ENCODE assay signal across 18 cellular contexts in genomic region chr5:158852622-158853021, GRCh38.
DNase-seq lines count a peak whose midpoint lies in the region; ATAC-seq, FAIRE-seq and TF ChIP-seq lines count a peak whose summit lies in the region.
"Had no signal": no experiment of that assay in that cellular context is flagged by ENCODE, and none has a peak within 500 bp of the region (broad histone marks: within the 10 kb centered on the region; RNA-seq: fewer than 3 reads in every experiment).

No MANE protein-coding gene starts in this region.

- H3K4me2 ChIP-seq in PC-3 (ENCODE audit: low read length), result no peak overlapping the region

- H2AFZ ChIP-seq in PC-3 (ENCODE audit: low read length), result no peak overlapping the region

- H3K4me1 ChIP-seq in adipocyte (ENCODE audit: control insufficient read depth, insufficient read depth, low read length), result peaks cover 10% of the 10 kb centered on the region
- peaks cover 16 to 51% of the 10 kb centered on the region in 2 donors for H3K4me1 ChIP-seq in thoracic aorta (ENCODE audit: control insufficient read depth in 1 of 2, low read depth in 2 of 2)
- H3K4me1 ChIP-seq in PC-3 (ENCODE audit: insufficient read depth, low read length), result peaks cover 28% of the 10 kb centered on the region
- no peaks in the 10 kb centered on the region for H3K4me1 ChIP-seq in pancreas

- no peaks in the 10 kb centered on the region for H3K9me3 ChIP-seq in adipocyte (ENCODE audit: control insufficient read depth, low read length)
- no peaks in the 10 kb centered on the region for H3K9me3 ChIP-seq in thoracic aorta
- no peaks in the 10 kb centered on the region for H3K9me3 ChIP-seq in PC-3 (ENCODE audit: low read length)
- H3K9me3 ChIP-seq in pancreas, result no peaks in the 10 kb centered on the region
- H3K9me3 ChIP-seq: right atrium auricular region had no signal

- ATAC-seq in GM18511 (IDR thresholded peaks at IDR 0.05; ENCODE audit: unreplicated experiment) (peak; percentile 37), HG02885 (IDR thresholded peaks at IDR 0.05; ENCODE audit: poor library complexity, unreplicated experiment) (peak; percentile 46), thoracic aorta (ENCODE audit: insufficient number of reproducible peaks, low FRiP score, low read depth) (no peak), PC-3 (no peak), pancreas (no peak)
- ATAC-seq: K562 had no signal

- H4K20me1 ChIP-seq in PC-3 (ENCODE audit: low read length), result no peaks in the 10 kb centered on the region

- POLR2A ChIA-PET in PC-3 (lab: Charles Lee; ENCODE audit: unreplicated experiment), result no interaction called here

- CTCF ChIA-PET in PC-3 (lab: Charles Lee), result no interaction called here

- no peaks in the 10 kb centered on the region for H3K79me2 ChIP-seq in PC-3 (ENCODE audit: low read length)

- no peak for FAIRE-seq in pancreas (lab: Jason Lieb, UNC)
- FAIRE-seq: bronchial epithelial cell, K562 had no signal

- H3K4me3 ChIP-seq in adipocyte (ENCODE audit: low read length) (peak overlapping the region; percentile 11), thoracic aorta (peak overlapping the region; percentile 6), PC-3 (ENCODE audit: low read length) (no peak overlapping the region), pancreas (no peak overlapping the region)
- H3K4me3 ChIP-seq: K562, right atrium auricular region had no signal

- H3K27ac ChIP-seq in thoracic aorta, result no peak overlapping the region
- H3K27ac ChIP-seq in PC-3 (ENCODE audit: low read length), result no peak overlapping the region
- H3K27ac ChIP-seq in pancreas, result no peak overlapping the region
- H3K27ac ChIP-seq: right atrium auricular region had no signal

- no peaks in the 10 kb centered on the region for H3K9me2 ChIP-seq in PC-3 (replicated peaks; ENCODE audit: low read length)

- no peak overlapping the region for H3K9ac ChIP-seq in adipocyte (ENCODE audit: low read length)
- H3K9ac ChIP-seq in PC-3 (ENCODE audit: low read length), result no peak overlapping the region

- intact Hi-C loops in PC-3 (cut with micrococcal nuclease) (loop anchor here (10.0 kb wide), 2 partner anchors 132 to 158 kb away; no protein-coding TSS in a partner anchor), pancreas (cut with DNase I) (no loop called here)

- H3K27me3 ChIP-seq in adipocyte (replicated peaks; ENCODE audit: control insufficient read depth, insufficient read depth, low read length) (no peaks in the 10 kb centered on the region), thoracic aorta (replicated peaks; ENCODE audit: insufficient read depth) (no peaks in the 10 kb centered on the region), PC-3 (ENCODE audit: low read length) (no peaks in the 10 kb centered on the region), pancreas (no peaks in the 10 kb centered on the region)
- H3K27me3 ChIP-seq: right atrium auricular region had no signal

- TF ChIP-seq CTCF in thoracic aorta (IDR thresholded peaks at IDR 0.05) (no peak), PC-3 (conservative IDR thresholded peaks at IDR 0.05; ENCODE audit: low read depth, low read length) (no peak), pancreas (IDR thresholded peaks at IDR 0.05) (no peak)

- peaks cover 3% of the 10 kb centered on the region for H3K36me3 ChIP-seq in adipocyte (ENCODE audit: control insufficient read depth, insufficient read depth, low read length, severe bottlenecking)
- no peaks in the 10 kb centered on the region for H3K36me3 ChIP-seq in thoracic aorta
- no peaks in the 10 kb centered on the region for H3K36me3 ChIP-seq in PC-3 (ENCODE audit: low read depth, low read length)
- no peaks in the 10 kb centered on the region for H3K36me3 ChIP-seq in pancreas
- H3K36me3 ChIP-seq: right atrium auricular region had no signal

- 43 to 60% methylated on average over 4 of the region's 4 CpGs for WGBS in pancreas, 2 donors

- no TSS peak for BruUV-seq in PC-3 (replicated peaks; lab: Mats Ljungman, UMichigan)

- no peak for DNase-seq in adipocyte (ENCODE audit: low read depth)
- DNase-seq in thoracic aorta (ENCODE audit: low spot score), result no peak
- DNase-seq in DMS114 treated with DMSO at 0.1 percent for 48 hours (lab: John Stamatoyannopoulos, UW; ENCODE audit: unreplicated experiment), result no peak
- no peak for DNase-seq in PC-3
- no peak for DNase-seq in pancreas
- DNase-seq: activated CD4-positive, CD25-positive, alpha-beta regulatory T cell; effector memory CD4-positive, alpha-beta T cell; NCI-H1105; NCI-H345; nephron progenitor cell; stimulated activated CD4-positive, alpha-beta T cell treated with anti-CD3 and anti-CD28 coated beads, Interleukin-2, amount 100 ng/mL, for 24 hours; SW 1271; trophoblast cell had no signal

- H3F3A ChIP-seq in PC-3 (ENCODE audit: low read length, unreplicated experiment), result no peaks in the 10 kb centered on the region

Comparison
In these comparisons a context has a peak if more than half of its experiments do, and no peak if none do; other contexts are left out.
1. ATAC-seq: peak in GM18511 (single experiment) and HG02885 (single experiment); none in thoracic aorta (single experiment), PC-3 (single experiment) and pancreas (0 of 4).
2. H3K4me3 ChIP-seq: peak in adipocyte (single experiment) and thoracic aorta (single experiment); none in PC-3 (single experiment) and pancreas (0 of 4).